ENCODE assay signal across 8 cellular contexts in genomic region chr18:68713791-68714190, GRCh38. TPM values are rescaled to one million over a fixed set of nuclear protein-coding genes. Genes with fewer than 3 reads are reported as not detected.
DNase-seq lines count a peak whose midpoint lies in the region; ATAC-seq, FAIRE-seq and TF ChIP-seq lines count a peak whose summit lies in the region.

No MANE protein-coding gene starts in this region.

- TF ChIP-seq CTCF in KMS-11 (conservative IDR thresholded peaks at IDR 0.05; ENCODE audit: low read depth, low read length) (no peak), natural killer cell (IDR thresholded peaks at IDR 0.05) (no peak), D721Med (IDR thresholded peaks at IDR 0.05; ENCODE audit: insufficient read depth, missing control alignments) (no peak)

- H3K27ac Mint-ChIP-seq in natural killer cell, result peak overlapping the region; percentile 85 to 91

- peaks cover 28% of the 10 kb centered on the region for H3K4me1 ChIP-seq in BLaER1
- peaks cover 21% of the 10 kb centered on the region for H3K4me1 ChIP-seq in KMS-11 (ENCODE audit: low read depth, poor library complexity, severe bottlenecking)

- H3K36me3 ChIP-seq in BLaER1 (peaks cover 42% of the 10 kb centered on the region), KMS-11 (ENCODE audit: insufficient read depth) (peaks cover 25% of the 10 kb centered on the region)

- intact Hi-C loops in natural killer cell (cut with micrococcal nuclease), result loop anchor here (10.0 kb wide), 1 partner anchor 1231 kb away; the partner anchor contains the start of gene CD226

- H3K27me3 Mint-ChIP-seq in natural killer cell (ENCODE audit: low read depth in 2 of 2), result no peaks in the 10 kb centered on the region

- H3K9ac ChIP-seq in BLaER1 (peak overlapping the region; percentile 96), KMS-11 (peak overlapping the region; percentile 89)

- peaks cover 32 to 38% of the 10 kb centered on the region in 2 donors for H3K4me1 Mint-ChIP-seq in natural killer cell

- H2AFZ ChIP-seq in KMS-11 (ENCODE audit: low read depth), result peak overlapping the region; percentile 44; the same call in 1 of the 2 replicates

- H3K36me3 Mint-ChIP-seq in natural killer cell, result peaks cover under 1% of the 10 kb centered on the region

- DNase-seq in natural killer cell (no peak), D721Med (ENCODE audit: insufficient read length, low spot score) (no peak)
- DNase-seq in activated effector memory CD4-positive, alpha-beta T cell treated with Interleukin-2 at 50 U/mL for 16 hours, result no peak
- DNase-seq in activated CD4-positive, CD25-positive, alpha-beta regulatory T cell treated with anti-CD3 and anti-CD28 coated beads, Interleukin-2, amount 50 U/mL, for 72 hours, result no peak

- H3K4me3 ChIP-seq in BLaER1, result peak overlapping the region; percentile 100
- H3K4me3 ChIP-seq in KMS-11 (IDR thresholded peaks at IDR 0.05; ENCODE audit: insufficient read depth, low read depth, low read length), result peak overlapping the region; percentile 37

- no peaks in the 10 kb centered on the region; the same call in 1 of the 2 replicates for H3K9me3 ChIP-seq in BLaER1

- H3K27ac ChIP-seq in BLaER1 (peak overlapping the region; percentile 92; the same call in 1 of the 2 replicates), KMS-11 (peak overlapping the region; percentile 70; the same call in 1 of the 2 replicates)

- peak; percentile 5 for FAIRE-seq in colon (lab: Jason Lieb, UNC)
- FAIRE-seq in D721Med (lab: Jason Lieb, UNC), result no peak

- peaks cover 33% of the 10 kb centered on the region for H4K20me1 ChIP-seq in BLaER1
- H4K20me1 ChIP-seq in KMS-11 (ENCODE audit: insufficient read depth), result 0 out of 2 replicates have a peak, but pooled peaks cover 2% of the 10 kb centered on the region

- H3K27me3 ChIP-seq in BLaER1, result no peaks in the 10 kb centered on the region
- H3K27me3 ChIP-seq in KMS-11 (ENCODE audit: insufficient read depth, low read depth), result no peaks in the 10 kb centered on the region

- no peaks in the 10 kb centered on the region for H3K9me3 Mint-ChIP-seq in natural killer cell

- H3K79me2 ChIP-seq in KMS-11 (ENCODE audit: insufficient read depth, low read depth), result peaks cover 61% of the 10 kb centered on the region

- H3K4me3 Mint-ChIP-seq in natural killer cell, result peak overlapping the region; percentile 97

- H3K4me2 ChIP-seq in BLaER1 (peak overlapping the region; percentile 95), KMS-11 (peak overlapping the region; percentile 90)

- ATAC-seq in natural killer cell (no peak), HG02610 (IDR thresholded peaks at IDR 0.05; ENCODE audit: unreplicated experiment) (no peak)

RNA-seq across cellular contexts. Expression of gene TMX3, which starts 1.1 kb away (rescaled TPM):
- 10 to 100 TPM; 60.2 to 63.9 (median 62.0) TPM for total RNA-seq in natural killer cell
